Comparison of ENCODE assay signal across 22 cellular contexts in genomic region chr22:47297261-47298016, GRCh38.
A peak's percentile ranks its signal among the peaks of the same experiment; 100 is the strongest.
DNase-seq lines count a peak whose midpoint lies in the region; ATAC-seq, FAIRE-seq and TF ChIP-seq lines count a peak whose summit lies in the region.
"Had no signal": no experiment of that assay in that cellular context is flagged by ENCODE, and none has a peak within 500 bp of the region (broad histone marks: within the 10 kb centered on the region; RNA-seq: fewer than 3 reads in every experiment).

No MANE protein-coding gene starts in this region.

- H3K4me3 ChIP-seq in right cardiac atrium (ENCODE audit: low read length) = no peak overlapping the region
- H3K4me3 ChIP-seq in Jurkat, Clone E6-1 (ENCODE audit: low read length) = no peak overlapping the region
- no peak overlapping the region for H3K4me3 ChIP-seq in mesenchymal stem cell (ENCODE audit: insufficient read depth in 1 of 2, low read depth in 1 of 2, low read length in 2 of 2)
- no peak overlapping the region for H3K4me3 ChIP-seq in vagina
- H3K4me3 ChIP-seq in pancreas = no peak overlapping the region
- H3K4me3 ChIP-seq: A549; BLaER1 treated with 17β-estradiol and CSF1 and Interleukin-3, amounts not matched to agents 10 nM and 100 nM; MG63; SJCRH30 had no signal

- no peak overlapping the region for H3K27ac ChIP-seq in right cardiac atrium (ENCODE audit: low read length)
- no peak overlapping the region for H3K27ac ChIP-seq in mesenchymal stem cell (ENCODE audit: low read length, poor library complexity, severe bottlenecking)
- no peak overlapping the region for H3K27ac ChIP-seq in vagina
- no peak overlapping the region for H3K27ac ChIP-seq in pancreas
- H3K27ac ChIP-seq: A549; BLaER1 treated with 17β-estradiol and CSF1 and Interleukin-3, amounts not matched to agents 10 nM and 100 nM; SJCRH30 had no signal

- no peak overlapping the region for H2BK12ac ChIP-seq in mesenchymal stem cell (ENCODE audit: low read length in 2 of 2)

- H3K14ac ChIP-seq in mesenchymal stem cell (ENCODE audit: low read length in 2 of 2) = no peak overlapping the region

- no peaks in the 10 kb centered on the region for H3K79me1 ChIP-seq in mesenchymal stem cell (replicated peaks; ENCODE audit: low read length, poor library complexity, severe bottlenecking)

- TF ChIP-seq CTCF in vagina (IDR thresholded peaks at IDR 0.05) (no peak), pancreas (IDR thresholded peaks at IDR 0.05) (no peak)

- H3K9me3 ChIP-seq in right cardiac atrium (ENCODE audit: control insufficient read depth, low read length) = no peaks in the 10 kb centered on the region
- no peaks in the 10 kb centered on the region for H3K9me3 ChIP-seq in mesenchymal stem cell (ENCODE audit: control insufficient read depth, low read length)
- H3K9me3 ChIP-seq in vagina = no peaks in the 10 kb centered on the region
- no peaks in the 10 kb centered on the region for H3K9me3 ChIP-seq in pancreas
- H3K9me3 ChIP-seq: A549; BLaER1 treated with 17β-estradiol and CSF1 and Interleukin-3, amounts not matched to agents 10 nM and 100 nM; MG63; SJCRH30 had no signal

- H3K4ac ChIP-seq in mesenchymal stem cell (ENCODE audit: low read depth in 1 of 2, low read length in 2 of 2) = no peak overlapping the region

- H3K36me3 ChIP-seq in mesenchymal stem cell (ENCODE audit: control insufficient read depth in 1 of 2, insufficient read depth in 2 of 2, low read depth in 1 of 2, low read length in 2 of 2) (no peaks in the 10 kb centered on the region), vagina (no peaks in the 10 kb centered on the region), pancreas (no peaks in the 10 kb centered on the region)
- H3K36me3 ChIP-seq: BLaER1 treated with 17β-estradiol and CSF1 and Interleukin-3, amounts not matched to agents 10 nM and 100 nM; MG63; SJCRH30 had no signal

- no peak overlapping the region for H4K8ac ChIP-seq in mesenchymal stem cell (ENCODE audit: low read length)

- H2AFZ ChIP-seq in mesenchymal stem cell (ENCODE audit: low read depth, low read length) = peak overlapping the region; percentile 11

- H3K4me1 ChIP-seq in right cardiac atrium (ENCODE audit: control insufficient read depth, insufficient read depth, low read length) (no peaks in the 10 kb centered on the region), mesenchymal stem cell (ENCODE audit: control insufficient read depth, insufficient read depth, low read depth, low read length) (no peaks in the 10 kb centered on the region), vagina (no peaks in the 10 kb centered on the region), pancreas (no peaks in the 10 kb centered on the region)
- H3K4me1 ChIP-seq: BLaER1 treated with 17β-estradiol and CSF1 and Interleukin-3, amounts not matched to agents 10 nM and 100 nM; SJCRH30 had no signal

- ATAC-seq in Right ventricle myocardium superior (ENCODE audit: poor library complexity) (no peak), right cardiac atrium (no peak), pancreas (no peak)
- ATAC-seq: A549 had no signal

- 87% methylated on average over 20 of the region's 20 CpGs for WGBS in right cardiac atrium
- WGBS in mesenchymal stem cell = 82% methylated on average over 20 of the region's 20 CpGs
- WGBS in pancreas, 2 donors = 70 to 75% methylated on average over 20 of the region's 20 CpGs

- no peak overlapping the region for H2BK15ac ChIP-seq in mesenchymal stem cell (ENCODE audit: low read depth, poor library complexity, severe bottlenecking)

- H3K18ac ChIP-seq in mesenchymal stem cell (ENCODE audit: low read depth in 1 of 2, low read length in 2 of 2) = no peak overlapping the region

- H2BK5ac ChIP-seq in mesenchymal stem cell (ENCODE audit: low read depth, low read length, poor library complexity, severe bottlenecking) = no peak overlapping the region

- DNase-seq in Right ventricle myocardium superior = peak; percentile 17
- DNase-seq in right cardiac atrium = no peak
- DNase-seq in Jurkat, Clone E6-1 (ENCODE audit: low read depth, low spot score) = peak; percentile 18
- DNase-seq in mesenchymal stem cell = no peak
- DNase-seq in vagina (ENCODE audit: extremely low spot score in 2 of 2) = peak; percentile 58 to 74
- no peak for DNase-seq in pancreas
- DNase-seq in NCI-H1092 treated with DMSO at 0.1 percent for 48 hours (lab: John Stamatoyannopoulos, UW) = no peak
- DNase-seq: CD8-positive, alpha-beta memory T cell; GF-D8; GOT3; Karpas-422; NCI-H1092; NCI-H1694 treated with DMSO at 0.1 percent for 48 hours; NCI-H2107; NCI-H446 treated with DMSO at 0.1 percent for 48 hours; NCI-H748 treated with DMSO at 0.1 percent for 48 hours; OCI-M1; SJCRH30 had no signal

- no peak overlapping the region for H3K23ac ChIP-seq in mesenchymal stem cell (ENCODE audit: low read length in 2 of 2)

- no peak overlapping the region for H4K91ac ChIP-seq in mesenchymal stem cell (ENCODE audit: low read length)

- no peak overlapping the region for H2BK120ac ChIP-seq in mesenchymal stem cell (ENCODE audit: low read depth, low read length)

- intact Hi-C loops in Right ventricle myocardium superior (cut with DNase I) (no loop called here), right cardiac atrium (cut with DNase I) (no loop called here), vagina (cut with DNase I) (no loop called here), pancreas (cut with DNase I) (no loop called here)

- no peak overlapping the region for H3K4me2 ChIP-seq in mesenchymal stem cell (ENCODE audit: low read length, poor library complexity, severe bottlenecking)
- H3K4me2 ChIP-seq: A549; BLaER1 treated with 17β-estradiol and CSF1 and Interleukin-3, amounts not matched to agents 10 nM and 100 nM had no signal

- no peak overlapping the region for H2AK5ac ChIP-seq in mesenchymal stem cell (ENCODE audit: low read length, severe bottlenecking)

- FAIRE-seq in pancreas (lab: Jason Lieb, UNC) = no peak
- FAIRE-seq: A549, GM12892 had no signal

- H3K27me3 ChIP-seq in right cardiac atrium (ENCODE audit: control insufficient read depth, insufficient read depth) (no peaks in the 10 kb centered on the region), mesenchymal stem cell (ENCODE audit: control insufficient read depth in 1 of 2, insufficient read depth in 1 of 2, low read length in 2 of 2) (peaks cover 0 to 32% of the 10 kb centered on the region in 2 experiments), vagina (no peaks in the 10 kb centered on the region), pancreas (no peaks in the 10 kb centered on the region)
- H3K27me3 ChIP-seq: BLaER1 treated with 17β-estradiol and CSF1 and Interleukin-3, amounts not matched to agents 10 nM and 100 nM; MG63; SJCRH30 had no signal

- no peak for TF ChIP-seq POLR2A in vagina (IDR thresholded peaks at IDR 0.05)

- H3K9ac ChIP-seq in mesenchymal stem cell (ENCODE audit: low read length) = no peak overlapping the region
- H3K9ac ChIP-seq: BLaER1 treated with 17β-estradiol and CSF1 and Interleukin-3, amounts not matched to agents 10 nM and 100 nM had no signal

Comparison
In these comparisons a context has a peak if more than half of its experiments do, and no peak if none do; other contexts are left out.
1. DNase-seq: peak in Right ventricle myocardium superior (single experiment), Jurkat, Clone E6-1 (single experiment) and vagina (2 of 2); none in right cardiac atrium (0 of 3), mesenchymal stem cell (single experiment), pancreas (0 of 6) and NCI-H1092 treated with DMSO at 0.1 percent for 48 hours (single experiment).